21 cellular contexts compared by ENCODE assay signal in the genomic region with DNA sequence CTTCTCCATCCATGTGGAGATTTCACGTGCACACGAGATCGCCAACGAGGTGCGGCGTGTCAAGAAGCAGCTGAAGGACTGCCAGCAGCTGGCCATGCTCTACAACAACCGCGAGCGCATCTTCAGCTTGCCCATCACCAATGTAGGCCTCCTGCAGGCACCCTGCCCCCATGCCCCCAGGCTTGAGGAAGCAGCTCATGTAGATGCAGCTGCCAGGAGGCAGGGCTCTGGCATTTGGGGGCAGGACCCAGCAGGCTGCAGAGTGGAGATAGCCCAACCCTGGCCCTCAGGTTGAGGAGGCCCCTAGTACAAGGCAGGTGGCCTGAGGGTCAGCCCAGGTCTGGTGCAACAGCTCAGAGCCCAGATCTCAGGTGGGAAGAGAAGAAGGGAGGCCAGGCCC. TPM values are rescaled to one million over a fixed set of nuclear protein-coding genes. Genes with fewer than 3 reads are reported as not detected.
A peak's percentile ranks its signal among the peaks of the same experiment; 100 is the strongest.
DNase-seq lines count a peak whose midpoint lies in the region; ATAC-seq and TF ChIP-seq lines count a peak whose summit lies in the region.
"Had no signal": no experiment of that assay in that cellular context is flagged by ENCODE, and none has a peak within 500 bp of the region (broad histone marks: within the 10 kb centered on the region; RNA-seq: fewer than 3 reads in every experiment).

No MANE protein-coding gene starts in this region.

- H3K4me3 ChIP-seq in lower lobe of right lung (no peak overlapping the region), aorta (ENCODE audit: low read length in 2 of 2) (no peak overlapping the region)
- H3K4me3 ChIP-seq: SJSA1 had no signal

- H3K27ac ChIP-seq in lower lobe of right lung: no peak overlapping the region
- no peak overlapping the region for H3K27ac ChIP-seq in aorta (ENCODE audit: low read depth in 1 of 2, low read length in 2 of 2)
- H3K27ac ChIP-seq: SJSA1 had no signal

- TF ChIP-seq CTCF in lower lobe of right lung (IDR thresholded peaks at IDR 0.05): no peak

- intact Hi-C loops in left ventricle myocardium superior (cut with micrococcal nuclease): no loop called here
- intact Hi-C loops in Right ventricle myocardium inferior (cut with DNase I): no loop called here
- intact Hi-C loops in lower lobe of right lung (cut with DNase I): no loop called here
- intact Hi-C loops in aorta (cut with DNase I): no loop called here

- ATAC-seq in left ventricle myocardium superior (no peak), Right ventricle myocardium inferior (no peak), lower lobe of right lung (no peak), aorta (ENCODE audit: low FRiP score) (no peak), GM18873 (IDR thresholded peaks at IDR 0.05; ENCODE audit: low FRiP score, unreplicated experiment) (no peak)
- ATAC-seq: Panc1 had no signal

- DNase-seq in NCI-H1417 (lab: John Stamatoyannopoulos, UW) (peak in 2 of 3 experiments; percentile 3 to 11), NCI-H1417 treated with DMSO at 0.1 percent for 48 hours (lab: John Stamatoyannopoulos, UW) (no peak), left ventricle myocardium superior (peak; percentile 20), Right ventricle myocardium inferior (ENCODE audit: missing footprints) (no peak), lower lobe of right lung (peak; percentile 20), aorta (peak; percentile 24 to 64), hippocampal formation (lab: John Stamatoyannopoulos, UW) (no peak)
- DNase-seq: 8988T, ACHN, BE2C, DMS153, GF-D8, IMR-90, KG1, MM.1S, NCI-H187 treated with DMSO at 0.1 percent for 48 hours, NCI-H2227 treated with DMSO at 0.1 percent for 48 hours, NCI-H526 treated with DMSO at 0.1 percent for 48 hours had no signal

- H3K9me3 ChIP-seq in lower lobe of right lung (no peaks in the 10 kb centered on the region), aorta (ENCODE audit: control insufficient read depth, low read length) (no peaks in the 10 kb centered on the region)
- H3K9me3 ChIP-seq: BE2C, SJSA1 had no signal

- H3K27me3 ChIP-seq in lower lobe of right lung (ENCODE audit: low read depth) (no peaks in the 10 kb centered on the region), aorta (ENCODE audit: control insufficient read depth in 1 of 2, insufficient read depth in 2 of 2, low read length in 1 of 2) (no peaks in the 10 kb centered on the region)
- H3K27me3 ChIP-seq: BE2C, SJSA1 had no signal

- WGBS in aorta, 2 donors: 92 to 96% methylated on average over 9 of the region's 9 CpGs

- H3K36me3 ChIP-seq in lower lobe of right lung (peaks cover 76% of the 10 kb centered on the region), aorta (ENCODE audit: control insufficient read depth in 1 of 2, insufficient read depth in 2 of 2, low read length in 1 of 2) (no peaks in the 10 kb centered on the region)
- H3K36me3 ChIP-seq: BE2C, SJSA1 had no signal

- H3K4me1 ChIP-seq in lower lobe of right lung (no peaks in the 10 kb centered on the region), aorta (ENCODE audit: control insufficient read depth in 1 of 2, insufficient read depth in 2 of 2, low read length in 2 of 2) (no peaks in the 10 kb centered on the region)
- H3K4me1 ChIP-seq: BE2C, SJSA1 had no signal

RNA-seq across cellular contexts. Expression of a gene that starts 36.4 kb away (rescaled TPM):
- total RNA-seq in left ventricle myocardium superior (2.3 TPM), Right ventricle myocardium inferior (2.2 TPM), lower lobe of right lung (16.4 TPM), aorta (10 to 100 TPM; 10.3 to 24.1 TPM)
- 10 to 100 TPM in 1 of 2 donors, under 1 TPM in 1; 0.88 to 11.3 TPM for polyA plus RNA-seq in aorta

RNA-seq across cellular contexts. Expression of a gene that starts 57.2 kb away (rescaled TPM):
- 57.9 TPM for total RNA-seq in left ventricle myocardium superior
- 53.3 TPM for total RNA-seq in Right ventricle myocardium inferior
- total RNA-seq in lower lobe of right lung: 61.9 TPM
- total RNA-seq in aorta: 10 to 100 TPM; 62.7 to 74.4 TPM
- 10 to 100 TPM; 29.4 to 99.6 TPM for polyA plus RNA-seq in aorta

RNA-seq across cellular contexts. Expression of a gene that starts 57.9 kb away (rescaled TPM):
- total RNA-seq in left ventricle myocardium superior (13.1 TPM), Right ventricle myocardium inferior (13.7 TPM), lower lobe of right lung (7.7 TPM), aorta (1 to 10 TPM; 7.7 to 8.0 TPM)
- polyA plus RNA-seq in aorta: 1 to 10 TPM; 7.1 to 8.5 TPM

Comparison
In these comparisons a context has a peak if more than half of its experiments do, and no peak if none do; other contexts are left out.
1. DNase-seq: peak in NCI-H1417 (2 of 3), left ventricle myocardium superior (single experiment), lower lobe of right lung (single experiment) and aorta (2 of 2); none in NCI-H1417 treated with DMSO at 0.1 percent for 48 hours (single experiment), Right ventricle myocardium inferior (single experiment) and hippocampal formation (0 of 2).